In the genomic region with DNA sequence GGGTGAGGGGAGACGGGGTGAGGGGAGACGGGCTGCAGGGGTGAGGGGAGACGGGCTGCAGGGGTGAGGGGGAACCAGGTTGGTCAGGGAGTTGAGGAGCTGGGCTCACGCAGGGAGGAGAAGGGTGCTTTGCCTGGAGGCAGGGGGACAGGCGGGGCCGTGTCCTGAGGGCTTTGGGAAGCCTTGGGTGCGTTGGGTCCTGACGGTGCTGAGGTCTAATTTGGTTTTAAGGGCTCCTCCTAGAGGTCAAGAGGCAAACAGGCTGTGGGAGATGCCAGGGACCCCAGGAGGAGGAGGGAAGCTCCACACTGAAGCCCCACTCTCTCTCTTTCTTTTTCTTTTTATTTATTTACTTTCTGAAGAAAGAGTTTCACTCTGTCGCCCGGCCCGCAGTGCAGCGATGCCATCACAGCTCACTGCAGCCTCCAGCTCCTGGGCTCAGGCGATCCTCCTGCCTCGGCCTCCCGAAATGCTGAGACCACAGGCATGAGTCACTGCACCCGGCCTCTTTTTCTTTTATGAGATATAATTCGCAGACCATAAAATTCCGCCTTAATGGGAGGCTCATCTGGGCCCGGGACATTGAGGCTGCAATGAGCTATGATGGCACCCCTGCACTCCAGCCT, we compare ENCODE assay signal across 11 cellular contexts. TPM values are rescaled to one million over a fixed set of nuclear protein-coding genes. Genes with fewer than 3 reads are reported as not detected.
DNase-seq lines count a peak whose midpoint lies in the region; ATAC-seq lines count a peak whose summit lies in the region.
"Had no signal": no experiment of that assay in that cellular context is flagged by ENCODE, and none has a peak within 500 bp of the region (broad histone marks: within the 10 kb centered on the region; RNA-seq: fewer than 3 reads in every experiment).

No MANE protein-coding gene starts in this region.

- CTCF ChIA-PET in activated naive CD4-positive, alpha-beta T cell treated with anti-CD3 and anti-CD28 coated beads, Interleukin-2, amount 10 ng/mL, durations not matched to agents 7 days and 5 days (lab: Charles Lee) = interaction anchor here (2.1 kb wide), 1 partner anchor 11 kb away, joined by 7 read pairs; no protein-coding TSS in a partner anchor
- CTCF ChIA-PET in activated CD8-positive, alpha-beta T cell treated with anti-CD3 and anti-CD28 coated beads, Interleukin-2, amount 10 ng/mL, durations not matched to agents 7 days and 5 days (lab: Charles Lee) = no interaction called here

- DNase-seq in activated naive CD4-positive, alpha-beta T cell treated with anti-CD3 and anti-CD28 coated beads, Interleukin-2, amount 10 ng/mL, durations not matched to agents 7 days and 5 days = peak; percentile 29
- no peak for DNase-seq in activated naive CD4-positive, alpha-beta T cell treated with anti-CD3 and anti-CD28 coated beads, Interleukin-2, amount 50 U/mL, for 16 hours
- peak; percentile 82 for DNase-seq in HuH-7.5 (ENCODE audit: low spot score)
- peak; percentile 24 for DNase-seq in activated CD8-positive, alpha-beta T cell treated with anti-CD3 and anti-CD28 coated beads, Interleukin-2, amount 10 ng/mL, durations not matched to agents 7 days and 5 days
- DNase-seq in stimulated activated CD8-positive, alpha-beta memory T cell treated with anti-CD3 and anti-CD28 coated beads, Interleukin-4, amount 100 ng/mL, for 48 hours = peak; percentile 38
- DNase-seq in NCI-H2107 (lab: John Stamatoyannopoulos, UW) = no peak
- no peak for DNase-seq in activated CD8-positive, alpha-beta memory T cell treated with anti-CD3 and anti-CD28 coated beads, Interleukin-2, amount 50 U/mL, for 4 hours
- DNase-seq: SHP77 treated with DMSO at 0.1 percent for 48 hours, transverse colon had no signal

- H3K27ac Mint-ChIP-seq in activated naive CD4-positive, alpha-beta T cell treated with anti-CD3 and anti-CD28 coated beads, Interleukin-2, amount 10 ng/mL, durations not matched to agents 7 days and 5 days = no peak overlapping the region
- no peak overlapping the region for H3K27ac Mint-ChIP-seq in activated CD8-positive, alpha-beta T cell treated with anti-CD3 and anti-CD28 coated beads, Interleukin-2, amount 10 ng/mL, durations not matched to agents 7 days and 5 days
- H3K27ac Mint-ChIP-seq: memory B cell had no signal

- H3K36me3 Mint-ChIP-seq in activated naive CD4-positive, alpha-beta T cell treated with anti-CD3 and anti-CD28 coated beads, Interleukin-2, amount 10 ng/mL, durations not matched to agents 7 days and 5 days = no peaks in the 10 kb centered on the region
- peaks cover 2% of the 10 kb centered on the region for H3K36me3 Mint-ChIP-seq in activated CD8-positive, alpha-beta T cell treated with anti-CD3 and anti-CD28 coated beads, Interleukin-2, amount 10 ng/mL, durations not matched to agents 7 days and 5 days (ENCODE audit: low read depth)
- H3K36me3 Mint-ChIP-seq: memory B cell had no signal

- no peak overlapping the region for H3K4me3 Mint-ChIP-seq in activated naive CD4-positive, alpha-beta T cell treated with anti-CD3 and anti-CD28 coated beads, Interleukin-2, amount 10 ng/mL, durations not matched to agents 7 days and 5 days
- H3K4me3 Mint-ChIP-seq in activated CD8-positive, alpha-beta T cell treated with anti-CD3 and anti-CD28 coated beads, Interleukin-2, amount 10 ng/mL, durations not matched to agents 7 days and 5 days = no peak overlapping the region
- H3K4me3 Mint-ChIP-seq: memory B cell had no signal

- peak; percentile 56 for ATAC-seq in activated CD8-positive, alpha-beta T cell treated with anti-CD3 and anti-CD28 coated beads, Interleukin-2, amount 10 ng/mL, durations not matched to agents 7 days and 5 days
- no peak for ATAC-seq in GM21526 (IDR thresholded peaks at IDR 0.05; ENCODE audit: low FRiP score, unreplicated experiment)

- POLR2A ChIA-PET in activated CD8-positive, alpha-beta T cell treated with anti-CD3 and anti-CD28 coated beads, Interleukin-2, amount 10 ng/mL, durations not matched to agents 7 days and 5 days (lab: Charles Lee) = interaction anchor here (0.6 kb wide), 1 partner anchor 38 kb away, joined by 3 read pairs; no protein-coding TSS in a partner anchor

- H3K4me1 Mint-ChIP-seq in activated naive CD4-positive, alpha-beta T cell treated with anti-CD3 and anti-CD28 coated beads, Interleukin-2, amount 10 ng/mL, durations not matched to agents 7 days and 5 days = no peaks in the 10 kb centered on the region
- no peaks in the 10 kb centered on the region for H3K4me1 Mint-ChIP-seq in activated CD8-positive, alpha-beta T cell treated with anti-CD3 and anti-CD28 coated beads, Interleukin-2, amount 10 ng/mL, durations not matched to agents 7 days and 5 days (ENCODE audit: low read depth)

- H3K27me3 Mint-ChIP-seq in activated naive CD4-positive, alpha-beta T cell treated with anti-CD3 and anti-CD28 coated beads, Interleukin-2, amount 10 ng/mL, durations not matched to agents 7 days and 5 days = peaks cover 12% of the 10 kb centered on the region
- H3K27me3 Mint-ChIP-seq in activated CD8-positive, alpha-beta T cell treated with anti-CD3 and anti-CD28 coated beads, Interleukin-2, amount 10 ng/mL, durations not matched to agents 7 days and 5 days (ENCODE audit: low read depth) = no peaks in the 10 kb centered on the region

- peaks cover 12% of the 10 kb centered on the region for H3K9me3 Mint-ChIP-seq in activated naive CD4-positive, alpha-beta T cell treated with anti-CD3 and anti-CD28 coated beads, Interleukin-2, amount 10 ng/mL, durations not matched to agents 7 days and 5 days
- no peaks in the 10 kb centered on the region for H3K9me3 Mint-ChIP-seq in activated CD8-positive, alpha-beta T cell treated with anti-CD3 and anti-CD28 coated beads, Interleukin-2, amount 10 ng/mL, durations not matched to agents 7 days and 5 days (ENCODE audit: insufficient read depth)
- H3K9me3 Mint-ChIP-seq: memory B cell had no signal

RNA-seq across cellular contexts. Expression of a gene that starts 9.3 kb away (rescaled TPM):
- not detected for total RNA-seq in activated CD8-positive, alpha-beta T cell treated with anti-CD3 and anti-CD28 coated beads, Interleukin-2, amount 10 ng/mL, durations not matched to agents 7 days and 5 days

RNA-seq across cellular contexts. Expression of a gene that starts 32.9 kb away (rescaled TPM):
- total RNA-seq in activated CD8-positive, alpha-beta T cell treated with anti-CD3 and anti-CD28 coated beads, Interleukin-2, amount 10 ng/mL, durations not matched to agents 7 days and 5 days = not detected

RNA-seq across cellular contexts. Expression of a gene that starts 46.4 kb away (rescaled TPM):
- not detected for total RNA-seq in activated CD8-positive, alpha-beta T cell treated with anti-CD3 and anti-CD28 coated beads, Interleukin-2, amount 10 ng/mL, durations not matched to agents 7 days and 5 days
- total RNA-seq: transverse colon had no signal

RNA-seq across cellular contexts. Expression of a gene that starts 55.6 kb away (rescaled TPM):
- 100 to 1,000 TPM; 524 to 526 TPM for total RNA-seq in activated CD8-positive, alpha-beta T cell treated with anti-CD3 and anti-CD28 coated beads, Interleukin-2, amount 10 ng/mL, durations not matched to agents 7 days and 5 days

Comparison
In these comparisons a context has a peak if more than half of its experiments do, and no peak if none do; other contexts are left out.
1. DNase-seq: peak in activated naive CD4-positive, alpha-beta T cell treated with anti-CD3 and anti-CD28 coated beads, Interleukin-2, amount 10 ng/mL, durations not matched to agents 7 days and 5 days (single experiment), HuH-7.5 (single experiment), activated CD8-positive, alpha-beta T cell treated with anti-CD3 and anti-CD28 coated beads, Interleukin-2, amount 10 ng/mL, durations not matched to agents 7 days and 5 days (single experiment) and stimulated activated CD8-positive, alpha-beta memory T cell treated with anti-CD3 and anti-CD28 coated beads, Interleukin-4, amount 100 ng/mL, for 48 hours (single experiment); none in activated naive CD4-positive, alpha-beta T cell treated with anti-CD3 and anti-CD28 coated beads, Interleukin-2, amount 50 U/mL, for 16 hours (single experiment), NCI-H2107 (single experiment) and activated CD8-positive, alpha-beta memory T cell treated with anti-CD3 and anti-CD28 coated beads, Interleukin-2, amount 50 U/mL, for 4 hours (single experiment).